8 cellular contexts compared by ENCODE assay signal in genomic region chr1:148264374-148265276, GRCh38.
A peak's percentile ranks its signal among the peaks of the same experiment; 100 is the strongest.
DNase-seq lines count a peak whose midpoint lies in the region; ATAC-seq and TF ChIP-seq lines count a peak whose summit lies in the region.

No MANE protein-coding gene starts in this region.

- H3K9me3 ChIP-seq in OCI-LY1 (ENCODE audit: low read length): no peaks in the 10 kb centered on the region
- H3K9me3 ChIP-seq in ectodermal cell (ENCODE audit: control insufficient read depth, low read length): no peaks in the 10 kb centered on the region

- H3K4me3 ChIP-seq in OCI-LY1 (ENCODE audit: low read depth, low read length, poor library complexity, severe bottlenecking): peak overlapping the region; percentile 60
- H3K4me3 ChIP-seq in ectodermal cell (ENCODE audit: insufficient read depth, low read depth, low read length): peak overlapping the region; percentile 52

- H3K27me3 ChIP-seq in OCI-LY1 (ENCODE audit: insufficient read depth, low read length) (no peaks in the 10 kb centered on the region), ectodermal cell (ENCODE audit: control insufficient read depth, insufficient read depth, low read length, poor library complexity, severe bottlenecking) (no peaks in the 10 kb centered on the region)

- DNase-seq in ELR (ENCODE audit: low read depth) (peak; percentile 96), non-pigmented ciliary epithelial cell (ENCODE audit: low read depth) (peak; percentile 74), NOMO-1 treated with dmso at 0.1 percent for 144 hours (lab: John Stamatoyannopoulos, UW; ENCODE audit: unreplicated experiment) (no peak), DMS153 treated with DMSO at 0.1 percent for 48 hours (lab: John Stamatoyannopoulos, UW; ENCODE audit: unreplicated experiment) (no peak)

- peaks cover 13% of the 10 kb centered on the region for H3K4me1 ChIP-seq in OCI-LY1 (ENCODE audit: insufficient read depth, low read length, severe bottlenecking)
- H3K4me1 ChIP-seq in ectodermal cell (ENCODE audit: control insufficient read depth, insufficient read depth, low read length): no peaks in the 10 kb centered on the region

- no peaks in the 10 kb centered on the region for H3F3A ChIP-seq in OCI-LY1 (ENCODE audit: insufficient read depth, low read length)

- ATAC-seq in HG02938 (IDR thresholded peaks at IDR 0.05; ENCODE audit: unreplicated experiment): no peak
- no peak for ATAC-seq in GM21447 (IDR thresholded peaks at IDR 0.05; ENCODE audit: unreplicated experiment)

- no peaks in the 10 kb centered on the region for H3K79me2 ChIP-seq in OCI-LY1 (ENCODE audit: insufficient read depth, low read length)

- H3K4me2 ChIP-seq in OCI-LY1 (ENCODE audit: low read length): peak overlapping the region; percentile 91

- WGBS in ectodermal cell, 2 experiments: 8% methylated on average over 27 to 28 of the region's 29 CpGs

- no peak overlapping the region for H2AFZ ChIP-seq in OCI-LY1 (ENCODE audit: low read length)

- H3K36me3 ChIP-seq in OCI-LY1 (ENCODE audit: insufficient read depth, low read length) (no peaks in the 10 kb centered on the region), ectodermal cell (ENCODE audit: control insufficient read depth, insufficient read depth, low read length) (no peaks in the 10 kb centered on the region)

- no peaks in the 10 kb centered on the region for H3K9me2 ChIP-seq in OCI-LY1 (ENCODE audit: low read depth, low read length)

- no peaks in the 10 kb centered on the region for H4K20me1 ChIP-seq in OCI-LY1 (ENCODE audit: insufficient read depth, low read length)

- no peak for TF ChIP-seq CTCF in OCI-LY1 (IDR thresholded peaks at IDR 0.05; ENCODE audit: low read length)

- H3K27ac ChIP-seq in OCI-LY1 (ENCODE audit: low read depth, low read length, poor library complexity, severe bottlenecking) (no peak overlapping the region), ectodermal cell (ENCODE audit: insufficient read depth, low read depth, low read length, poor library complexity, severe bottlenecking) (no peak overlapping the region)

- H3K9ac ChIP-seq in OCI-LY1 (ENCODE audit: low read length): peak overlapping the region; percentile 39; the same call in 1 of the 2 replicates

Comparison
In these comparisons a context has a peak if more than half of its experiments do, and no peak if none do; other contexts are left out.
1. DNase-seq: peak in ELR (single experiment) and non-pigmented ciliary epithelial cell (single experiment); none in NOMO-1 treated with dmso at 0.1 percent for 144 hours (single experiment) and DMS153 treated with DMSO at 0.1 percent for 48 hours (single experiment).